ENCODE assay signal across 9 cellular contexts in the genomic region with DNA sequence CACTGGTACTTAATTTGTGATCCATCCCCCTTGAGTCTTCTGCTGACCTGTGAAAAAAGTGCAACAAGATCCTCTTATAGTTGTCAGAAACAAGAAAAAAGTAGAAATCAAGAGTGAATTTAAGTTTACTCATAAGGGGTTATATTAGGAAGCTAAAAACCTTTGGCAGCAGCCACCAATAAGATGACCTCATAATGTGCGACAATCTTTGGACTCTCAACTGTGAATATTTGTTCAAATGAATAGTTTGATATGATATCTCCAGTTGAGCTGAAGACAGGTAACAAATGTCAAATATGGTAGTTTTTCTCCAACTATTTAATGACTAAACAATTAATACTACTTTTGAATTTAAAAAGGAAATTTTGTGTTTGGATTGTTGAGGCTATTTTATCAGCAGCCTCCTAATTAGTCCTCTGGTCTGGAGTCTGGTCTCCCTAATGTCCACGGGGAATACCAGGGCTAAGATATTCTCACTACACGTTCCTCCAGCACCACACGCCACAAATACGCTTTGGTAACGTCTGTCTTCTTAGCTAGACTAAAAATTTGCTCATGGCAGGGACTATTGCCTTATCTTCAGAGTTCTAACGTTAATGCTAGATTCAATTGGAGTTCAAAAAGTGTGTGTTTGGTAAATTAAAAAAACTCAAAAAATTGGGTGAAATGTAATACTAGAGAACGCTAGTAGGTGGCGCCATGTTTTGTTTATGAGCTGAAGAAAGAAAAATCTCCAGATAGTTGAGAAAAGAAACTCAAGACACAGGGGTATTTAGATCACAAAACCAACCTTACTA. TPM values are rescaled to one million over a fixed set of nuclear protein-coding genes. Genes with fewer than 3 reads are reported as not detected.
A peak's percentile ranks its signal among the peaks of the same experiment; 100 is the strongest.
DNase-seq lines count a peak whose midpoint lies in the region; ATAC-seq and FAIRE-seq lines count a peak whose summit lies in the region.
"Had no signal": no experiment of that assay in that cellular context is flagged by ENCODE, and none has a peak within 500 bp of the region (broad histone marks: within the 10 kb centered on the region; RNA-seq: fewer than 3 reads in every experiment).

No MANE protein-coding gene starts in this region.

- H3K27ac ChIP-seq in GM23248: no peak overlapping the region

- H3K4me3 ChIP-seq in GM23248: no peak overlapping the region

- H3K27me3 ChIP-seq in GM23248 (replicated peaks; ENCODE audit: insufficient read depth): peaks cover 10% of the 10 kb centered on the region

- H3K9me2 ChIP-seq in GM23248 (ENCODE audit: insufficient read depth): no peaks in the 10 kb centered on the region

- no peaks in the 10 kb centered on the region for H3F3A ChIP-seq in GM23248 (ENCODE audit: insufficient read depth)

- no peaks in the 10 kb centered on the region for H4K20me1 ChIP-seq in GM23248 (ENCODE audit: insufficient read depth)

- peak; percentile 35 to 39 for DNase-seq in AML-193 (lab: John Stamatoyannopoulos, UW)
- peak; percentile 52 for DNase-seq in GM23248
- peak; percentile 13 for DNase-seq in left kidney (ENCODE audit: low read depth, low spot score)
- no peak for DNase-seq in iPS-NIHi7 (ENCODE audit: extremely low spot score)
- DNase-seq in NCI-H2081 (lab: John Stamatoyannopoulos, UW): no peak
- no peak for DNase-seq in stimulated activated CD4-positive, alpha-beta T cell treated with anti-CD3 and anti-CD28 coated beads, Interleukin-2, amount 100 ng/mL, for 48 hours
- DNase-seq: activated CD8-positive, alpha-beta memory T cell treated with anti-CD3 and anti-CD28 coated beads, Interleukin-2, amount 10 ng/mL, durations not matched to agents 7 days and 5 days had no signal

- in situ Hi-C loops in GM23248 (cut with MboI): no loop called here

- no peaks in the 10 kb centered on the region for H3K36me3 ChIP-seq in GM23248 (ENCODE audit: low read depth)

- FAIRE-seq in TTC549 (lab: Jason Lieb, UNC): peak; percentile 71

- no peaks in the 10 kb centered on the region for H3K9me3 ChIP-seq in GM23248 (ENCODE audit: low read depth)

- no peak overlapping the region for H2AFZ ChIP-seq in GM23248

- no peak overlapping the region for H3K4me2 ChIP-seq in GM23248 (ENCODE audit: unreplicated experiment)

- no peaks in the 10 kb centered on the region for H3K79me2 ChIP-seq in GM23248 (ENCODE audit: insufficient read depth)

- ATAC-seq in HG02973 (IDR thresholded peaks at IDR 0.05; ENCODE audit: unreplicated experiment): no peak
- ATAC-seq: activated CD8-positive, alpha-beta memory T cell treated with anti-CD3 and anti-CD28 coated beads, Interleukin-2, amount 10 ng/mL, durations not matched to agents 7 days and 5 days had no signal

- WGBS in GM23248 (ENCODE audit: low coverage in 1 of 2, low lambda C conversion rate in 2 of 2, missing lambda C conversion rate in 2 of 2), 2 experiments: 12% methylated on average over 9 of the region's 9 CpGs

- H3K9ac ChIP-seq in GM23248: no peak overlapping the region

- no peaks in the 10 kb centered on the region for H3K4me1 ChIP-seq in GM23248 (ENCODE audit: insufficient read depth)

RNA-seq across cellular contexts. Expression of a gene that starts 51.0 kb away (rescaled TPM):
- not detected in 2 replicates for total RNA-seq in GM23248 (2014; rRNA removed; shearing (Covaris generic))
- not detected in 2 replicates for polyA plus RNA-seq in GM23248 (2016; fragmentation: Nextera tagmentation; extraction: Ambion mirVana)
- total RNA-seq: activated CD8-positive, alpha-beta memory T cell treated with anti-CD3 and anti-CD28 coated beads, Interleukin-2, amount 10 ng/mL, durations not matched to agents 7 days and 5 days had no signal

Comparison
In these comparisons a context has a peak if more than half of its experiments do, and no peak if none do; other contexts are left out.
1. DNase-seq: peak in AML-193 (2 of 2), GM23248 (single experiment) and left kidney (single experiment); none in iPS-NIHi7 (single experiment), NCI-H2081 (0 of 2) and stimulated activated CD4-positive, alpha-beta T cell treated with anti-CD3 and anti-CD28 coated beads, Interleukin-2, amount 100 ng/mL, for 48 hours (0 of 2).